In genomic region chr13:77026783-77027621, GRCh38 we compare ENCODE assay signal across 8 cellular contexts. TPM values are rescaled to one million over a fixed set of nuclear protein-coding genes. Genes with fewer than 3 reads are reported as not detected.
A peak's percentile ranks its signal among the peaks of the same experiment; 100 is the strongest.
DNase-seq lines count a peak whose midpoint lies in the region; ATAC-seq and TF ChIP-seq lines count a peak whose summit lies in the region.

Gene FBXL3 (minus strand): TSS chr13:77027159. CDS start chr13:77021860, 5,299 bp downstream.

- H3K36me3 ChIP-seq in CD8-positive, alpha-beta T cell (ENCODE audit: insufficient read depth, low read length): no peaks in the 10 kb centered on the region

- peak within 1 kb of the TSS; percentile 97 for H3K27ac ChIP-seq in CD8-positive, alpha-beta T cell (ENCODE audit: low read depth, low read length)

- H3K4me3 ChIP-seq in CD8-positive, alpha-beta T cell (ENCODE audit: low read depth, low read length): peak within 1 kb of the TSS; percentile 80

- POLR2A ChIA-PET in CD8-positive, alpha-beta T cell (lab: Charles Lee): interaction anchor here (0.9 to 4.5 kb wide), 22 partner anchors 8 to 1266 kb away, joined by 3 to 99 read pairs (median 6); partner anchors contain the start of genes CLN5, KCTD12, MYCBP2 and SLAIN1

- no peaks in the 10 kb centered on the region for H3K27me3 ChIP-seq in CD8-positive, alpha-beta T cell (ENCODE audit: insufficient read depth, low read length)

- H3K9me3 Mint-ChIP-seq in CD8-positive, alpha-beta T cell: no peaks in the 10 kb centered on the region

- H3K4me3 Mint-ChIP-seq in CD8-positive, alpha-beta T cell: peak within 1 kb of the TSS; percentile 97

- H3K27me3 Mint-ChIP-seq in CD8-positive, alpha-beta T cell (ENCODE audit: low read depth): no peaks in the 10 kb centered on the region

- intact Hi-C loops in CD8-positive, alpha-beta T cell (cut with DNase I, micrococcal nuclease): loop anchor here (1.0 to 10.0 kb wide), 9 partner anchors 35 to 1490 kb away; partner anchors contain the start of genes CLN5 (in 2 of the 2), MYCBP2 (in 2 of the 2), COMMD6 (in 1 of the 2) and KCTD12 (in 1 of the 2)

- CTCF ChIA-PET in CD8-positive, alpha-beta T cell (lab: Charles Lee): interaction anchor here (1.2 kb wide), 1 partner anchor 16 kb away, joined by 3 read pairs; no protein-coding TSS in a partner anchor

- H3K4me1 ChIP-seq in CD8-positive, alpha-beta T cell (ENCODE audit: insufficient read depth, low read length): peaks cover 40% of the 10 kb centered on the region

- peak; percentile 64 for ATAC-seq in CD8-positive, alpha-beta T cell
- peak; percentile 62 for ATAC-seq in GM19455 (IDR thresholded peaks at IDR 0.05; ENCODE audit: unreplicated experiment)

- peaks cover 51% of the 10 kb centered on the region for H3K4me1 Mint-ChIP-seq in CD8-positive, alpha-beta T cell (ENCODE audit: low read depth)

- TF ChIP-seq CTCF in CD8-positive, alpha-beta T cell (IDR thresholded peaks at IDR 0.05): no peak

- DNase-seq in CD8-positive, alpha-beta T cell: peak; percentile 68 to 90 (median 80)
- DNase-seq in HK-2 (ENCODE audit: unreplicated experiment) (peak; percentile 82), lung microvascular endothelial cell (ENCODE audit: low read depth in 2 of 2) (peak; percentile 88)
- DNase-seq in NK-92 treated with Interleukin-12 subunit alpha and Interleukin-12 subunit beta, amount 100 ng/mL, for 24 hours (lab: John Stamatoyannopoulos, UW): peak; percentile 68
- DNase-seq in activated CD8-positive, alpha-beta memory T cell treated with anti-CD3 and anti-CD28 coated beads for 24 hours: peak; percentile 91
- DNase-seq in effector CD4-positive, alpha-beta T cell: peak; percentile 74
- DNase-seq in stimulated activated CD4-positive, alpha-beta T cell treated with anti-CD3 and anti-CD28 coated beads, TNF-alpha, amount 100 ng/mL, for 4 hours (ENCODE audit: low read depth in 3 of 3): peak; percentile 63 to 76 (median 67)

- no peaks in the 10 kb centered on the region for H3K9me3 ChIP-seq in CD8-positive, alpha-beta T cell (ENCODE audit: low read length)

- peak within 1 kb of the TSS; percentile 99 for H3K27ac Mint-ChIP-seq in CD8-positive, alpha-beta T cell

- H3K36me3 Mint-ChIP-seq in CD8-positive, alpha-beta T cell: peaks cover 28% of the 10 kb centered on the region

RNA-seq across cellular contexts. Expression of gene FBXL3, which starts in this region (rescaled TPM):
- 10 to 100 TPM; 91.3 to 97.0 TPM for total RNA-seq in CD8-positive, alpha-beta T cell
- total RNA-seq in lung microvascular endothelial cell: 45.1 and 61.1 TPM in 2 replicates

Comparison
In these comparisons a context has a peak if more than half of its experiments do, and no peak if none do; other contexts are left out.
1. Peak in every context shown above with its lines: DNase-seq, ATAC-seq, H3K4me3 ChIP-seq and H3K27ac ChIP-seq.